1 cellular context compared by ENCODE assay signal in the genomic region with DNA sequence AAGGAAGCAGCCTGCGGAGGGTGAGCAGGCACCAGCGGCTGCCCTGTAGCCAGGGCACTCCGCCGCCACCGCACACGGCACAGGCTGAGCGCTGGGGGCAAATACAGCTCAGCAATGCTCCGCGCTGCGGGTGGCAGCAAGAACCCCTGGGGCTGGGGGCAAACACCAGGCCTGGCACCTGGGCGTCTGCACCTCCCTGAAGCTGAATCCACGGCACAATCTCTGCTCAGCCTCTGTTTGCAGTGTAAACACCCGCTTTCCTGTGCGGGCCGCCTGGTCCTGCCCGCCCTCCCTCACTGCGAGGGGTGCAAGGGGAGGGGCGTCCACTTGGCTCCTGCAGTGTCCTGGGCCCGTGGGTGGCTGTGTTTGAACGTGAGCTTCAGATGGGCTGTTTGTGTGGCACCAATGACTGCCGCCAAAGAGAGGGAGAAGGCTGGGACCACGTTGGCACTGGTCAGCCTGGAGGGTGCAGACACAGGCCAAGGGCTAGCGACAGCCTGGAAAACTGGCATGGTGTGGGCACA.
TF ChIP-seq lines count a peak whose summit lies in the region.

No MANE protein-coding gene starts in this region.

TF ChIP-seq in H1, 55 proteins besides CTCF, POLR2A, EP300 and RAD21:
- TF ChIP-seq BRCA1 (IDR thresholded peaks at IDR 0.05; ENCODE audit: low read depth, low read length) (no peak), KDM1A (IDR thresholded peaks at IDR 0.05; ENCODE audit: borderline replicate concordance, low read length) (no peak), ASH2L (IDR thresholded peaks at IDR 0.05; ENCODE audit: low read length) (no peak), SP2 (IDR thresholded peaks at IDR 0.05; ENCODE audit: low read length) (no peak), SP1 (IDR thresholded peaks at IDR 0.05; ENCODE audit: low read depth, low read length) (no peak), CHD7 (IDR thresholded peaks at IDR 0.05; ENCODE audit: insufficient replicate concordance, low read length) (no peak), SIN3A (conservative IDR thresholded peaks at IDR 0.05 in 1 of 2, IDR thresholded peaks at IDR 0.05 in 1 of 2; ENCODE audit: low read depth in 1 of 2, low read length in 2 of 2) (no peak), EGR1 (IDR thresholded peaks at IDR 0.05; ENCODE audit: borderline replicate concordance, low read depth, low read length) (no peak), USF2 (IDR thresholded peaks at IDR 0.05; ENCODE audit: low read length) (no peak), CBX8 (IDR thresholded peaks at IDR 0.05; ENCODE audit: borderline replicate concordance, low read depth, low read length) (no peak), MAFK (IDR thresholded peaks at IDR 0.05; ENCODE audit: low read depth, low read length) (no peak), SUZ12 (IDR thresholded peaks at IDR 0.05; ENCODE audit: low read length) (no peak), TCF12 (IDR thresholded peaks at IDR 0.05; ENCODE audit: low read depth, low read length) (no peak), ZNF274 (IDR thresholded peaks at IDR 0.05; ENCODE audit: borderline replicate concordance, extremely low read depth, low read length) (no peak), TAF1 (IDR thresholded peaks at IDR 0.05; ENCODE audit: low read depth, low read length) (no peak)
